Comparison of ENCODE assay signal across 1 cellular context in the genomic region with DNA sequence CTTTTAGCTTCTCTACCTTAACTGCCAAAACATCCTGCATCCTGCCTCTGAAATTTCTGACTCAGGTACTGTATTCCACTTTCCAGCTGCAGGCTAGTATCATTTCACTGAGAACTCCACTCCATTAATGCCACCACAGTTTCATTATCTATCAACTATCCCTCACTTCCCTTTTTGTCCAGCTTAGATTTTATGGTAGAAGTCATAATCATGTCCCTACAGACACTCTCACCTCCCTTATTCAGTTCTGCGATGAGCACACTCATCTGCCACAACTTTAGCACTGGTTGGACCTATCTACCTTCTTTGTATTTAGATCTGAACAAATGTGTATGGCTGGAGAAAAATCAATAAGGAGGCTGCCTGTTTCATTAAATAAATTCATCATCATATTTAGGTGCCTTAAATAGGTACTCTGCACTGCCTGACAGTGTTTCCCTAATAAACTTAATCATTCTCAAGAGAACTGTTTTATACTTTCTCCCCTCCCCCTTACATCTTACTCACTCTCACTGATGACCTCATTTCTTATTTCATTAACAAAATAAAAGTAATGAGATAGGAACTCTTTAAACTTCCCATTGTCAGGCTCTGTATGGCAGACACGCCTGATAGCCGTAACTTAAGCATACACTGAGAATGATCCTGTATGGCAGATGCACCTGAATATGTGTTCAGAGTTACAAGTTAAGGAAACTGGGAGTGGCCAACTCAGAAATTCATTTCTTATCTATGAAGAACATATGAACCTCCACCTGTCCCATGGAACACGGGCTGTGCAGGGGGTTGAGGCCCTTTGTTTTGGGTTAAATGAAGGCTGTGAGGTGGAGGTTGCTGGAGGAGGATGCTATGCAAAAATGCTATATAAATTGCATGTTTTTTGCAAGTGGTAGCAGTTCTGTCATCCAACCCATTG.
TF ChIP-seq lines count a peak whose summit lies in the region.

No MANE protein-coding gene starts in this region.

TF ChIP-seq in GM12878, 131 proteins besides CTCF, POLR2A, EP300 and RAD21 (continued from another document and continues in another):
- TF ChIP-seq ZNF592 (IDR thresholded peaks at IDR 0.05) (no peak), PKNOX1 (IDR thresholded peaks at IDR 0.05) (no peak), NFXL1 (IDR thresholded peaks at IDR 0.05; ENCODE audit: borderline replicate concordance) (no peak), SREBF2 (IDR thresholded peaks at IDR 0.05; ENCODE audit: low read length) (no peak), SIX5 (IDR thresholded peaks at IDR 0.05; ENCODE audit: low read depth, low read length, severe bottlenecking) (no peak), NR2C1 (IDR thresholded peaks at IDR 0.05) (no peak), GATAD2B (conservative IDR thresholded peaks at IDR 0.05; ENCODE audit: low read depth) (no peak), CHD4 (IDR thresholded peaks at IDR 0.05) (no peak), EGR1 (IDR thresholded peaks at IDR 0.05; ENCODE audit: borderline replicate concordance in 1 of 2, low read depth in 2 of 2, low read length in 2 of 2) (no peak), NKRF (conservative IDR thresholded peaks at IDR 0.05) (no peak), RFX5 (IDR thresholded peaks at IDR 0.05; ENCODE audit: low read depth, low read length) (no peak), HSF1 (IDR thresholded peaks at IDR 0.05; ENCODE audit: low read depth, low read length) (no peak), LARP7 (IDR thresholded peaks at IDR 0.05) (no peak), HDAC6 (IDR thresholded peaks at IDR 0.05; ENCODE audit: unreplicated experiment) (no peak), STAT1 (conservative IDR thresholded peaks at IDR 0.05) (no peak), HCFC1 (IDR thresholded peaks at IDR 0.05; ENCODE audit: low read length) (no peak), ZBED1 (IDR thresholded peaks at IDR 0.05; ENCODE audit: borderline replicate concordance) (no peak; the same call in 1 of the 2 replicates), SP1 (IDR thresholded peaks at IDR 0.05; ENCODE audit: low read depth, low read length) (no peak), ETV6 (conservative IDR thresholded peaks at IDR 0.05 in 1 of 2, IDR thresholded peaks at IDR 0.05 in 1 of 2; ENCODE audit: borderline replicate concordance in 1 of 2, low read depth in 1 of 2) (peak in 1 of 2 experiments; percentile 62; a peak in 1 of 4 replicates), WRNIP1 (IDR thresholded peaks at IDR 0.05; ENCODE audit: borderline replicate concordance, low read depth, low read length) (no peak), BRCA1 (IDR thresholded peaks at IDR 0.05; ENCODE audit: low read depth, low read length) (no peak), RCOR1 (conservative IDR thresholded peaks at IDR 0.05; ENCODE audit: low read depth, low read length) (no peak), ELK1 (IDR thresholded peaks at IDR 0.05; ENCODE audit: low read depth, low read length) (no peak), KDM1A (IDR thresholded peaks at IDR 0.05; ENCODE audit: borderline replicate concordance) (no peak), ZZZ3 (IDR thresholded peaks at IDR 0.05; ENCODE audit: control insufficient read depth, insufficient read length, low read depth) (no peak), FOXM1 (IDR thresholded peaks at IDR 0.05; ENCODE audit: low read depth, low read length) (peak; percentile 65), MTA3 (IDR thresholded peaks at IDR 0.05; ENCODE audit: borderline replicate concordance, low read length) (peak; percentile 62; the same call in 1 of the 2 replicates), PML (IDR thresholded peaks at IDR 0.05; ENCODE audit: low read length) (no peak), SUZ12 (IDR thresholded peaks at IDR 0.05; ENCODE audit: unreplicated experiment) (no peak), YBX1 (IDR thresholded peaks at IDR 0.05) (no peak), ZSCAN29 (IDR thresholded peaks at IDR 0.05) (no peak), SRF (IDR thresholded peaks at IDR 0.05; ENCODE audit: low read depth in 2 of 2, low read length in 2 of 2) (no peak), CHD2 (IDR thresholded peaks at IDR 0.05; ENCODE audit: borderline replicate concordance, low read depth, low read length) (no peak), HDAC2 (IDR thresholded peaks at IDR 0.05) (no peak), BCLAF1 (IDR thresholded peaks at IDR 0.05) (no peak), PAX8 (IDR thresholded peaks at IDR 0.05) (no peak), CBX3 (IDR thresholded peaks at IDR 0.05; ENCODE audit: borderline replicate concordance, low read depth) (no peak), RELA (IDR thresholded peaks at IDR 0.05; ENCODE audit: borderline replicate concordance, partially characterized antibody) (no peak), SIN3A (IDR thresholded peaks at IDR 0.05; ENCODE audit: low read depth, low read length) (no peak), TBL1XR1 (IDR thresholded peaks at IDR 0.05; ENCODE audit: low read depth, low read length) (no peak), TARDBP (IDR thresholded peaks at IDR 0.05; ENCODE audit: borderline replicate concordance) (no peak), ZBTB11 (CRISPR knock-in tag; IDR thresholded peaks at IDR 0.05) (no peak), CREB1 (IDR thresholded peaks at IDR 0.05; ENCODE audit: low read depth) (no peak), ZNF622 (IDR thresholded peaks at IDR 0.05) (no peak), NR2C2 (IDR thresholded peaks at IDR 0.05; ENCODE audit: borderline replicate concordance, control insufficient read depth, insufficient read length, low read depth) (no peak)
- TF ChIP-seq, protein P1, sequence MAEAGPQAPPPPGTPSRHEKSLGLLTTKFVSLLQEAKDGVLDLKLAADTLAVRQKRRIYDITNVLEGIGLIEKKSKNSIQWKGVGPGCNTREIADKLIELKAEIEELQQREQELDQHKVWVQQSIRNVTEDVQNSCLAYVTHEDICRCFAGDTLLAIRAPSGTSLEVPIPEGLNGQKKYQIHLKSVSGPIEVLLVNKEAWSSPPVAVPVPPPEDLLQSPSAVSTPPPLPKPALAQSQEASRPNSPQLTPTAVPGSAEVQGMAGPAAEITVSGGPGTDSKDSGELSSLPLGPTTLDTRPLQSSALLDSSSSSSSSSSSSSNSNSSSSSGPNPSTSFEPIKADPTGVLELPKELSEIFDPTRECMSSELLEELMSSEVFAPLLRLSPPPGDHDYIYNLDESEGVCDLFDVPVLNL (IDR thresholded peaks at IDR 0.05; ENCODE audit: low read depth, low read length): no peak
